ENCODE assay signal across 18 cellular contexts in the genomic region with DNA sequence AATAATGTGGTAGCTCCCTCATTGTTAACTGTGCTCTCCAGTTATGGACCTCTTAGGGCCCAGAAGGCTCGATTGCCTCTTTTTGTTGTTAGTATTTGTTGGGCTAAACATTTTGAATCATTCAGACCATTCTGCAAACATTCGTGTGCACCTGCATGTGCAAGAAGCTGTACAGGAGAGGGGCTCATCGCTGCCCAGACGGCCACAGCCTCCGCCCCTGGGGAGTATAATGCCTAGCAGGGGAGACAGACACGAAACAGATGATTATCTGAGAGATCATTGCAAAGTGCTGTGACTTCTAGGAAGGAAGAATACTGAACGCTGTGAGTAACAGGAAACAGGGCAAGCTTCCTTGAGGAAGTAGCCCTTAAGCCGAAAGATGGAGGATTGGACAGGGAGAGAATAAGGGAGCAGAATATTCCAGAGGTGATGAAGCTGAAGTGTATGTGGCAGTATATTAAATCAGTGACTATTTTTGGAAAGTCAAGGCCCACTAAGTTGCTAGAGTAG.
DNase-seq lines count a peak whose midpoint lies in the region; ATAC-seq, FAIRE-seq and TF ChIP-seq lines count a peak whose summit lies in the region.
"Had no signal": no experiment of that assay in that cellular context is flagged by ENCODE, and none has a peak within 500 bp of the region (broad histone marks: within the 10 kb centered on the region; RNA-seq: fewer than 3 reads in every experiment).

No MANE protein-coding gene starts in this region.

- ATAC-seq in activated naive CD4-positive, alpha-beta T cell treated with anti-CD3 and anti-CD28 coated beads, Interleukin-2, amount 50 U/mL, for 72 hours, result no peak
- ATAC-seq in GM21825 (IDR thresholded peaks at IDR 0.05; ENCODE audit: unreplicated experiment), result no peak

- peaks cover 0 to 15% of the 10 kb centered on the region in 2 experiments for H3K36me3 ChIP-seq in endothelial cell of umbilical vein (ENCODE audit: control insufficient read depth in 2 of 2, extremely low read depth in 1 of 2, insufficient read depth in 2 of 2, low read length in 2 of 2)

- DNase-seq in HFFc6 (no peak), SK-N-DZ (ENCODE audit: low spot score) (peak; percentile 34), endothelial cell of umbilical vein (ENCODE audit: low read depth, low spot score) (no peak), osteocyte (ENCODE audit: extremely low spot score, unreplicated experiment) (no peak), activated T-cell treated with anti-CD3 and anti-CD28 coated beads for 4 hours (no peak), germinal center (ENCODE audit: low spot score) (no peak)
- no peak for DNase-seq in activated naive CD4-positive, alpha-beta T cell treated with anti-CD3 and anti-CD28 coated beads, Interleukin-2, amount 50 U/mL, for 72 hours (ENCODE audit: low spot score in 2 of 2)
- DNase-seq: DMS79 treated with DMSO at 0.1 percent for 48 hours, H7, NCI-H1417 treated with DMSO at 0.1 percent for 48 hours, NCI-H1930, NCI-H446, NCI-H526 treated with DMSO at 0.1 percent for 48 hours, OCI-M1, SHP77 treated with DMSO at 0.1 percent for 48 hours had no signal

- no peak overlapping the region for H2AFZ ChIP-seq in endothelial cell of umbilical vein (ENCODE audit: low read depth, low read length)

- intact Hi-C loops in endothelial cell of umbilical vein (cut with micrococcal nuclease), result loop anchor here (5.0 kb wide), 1 partner anchor 123 kb away; no protein-coding TSS in a partner anchor

- no peak overlapping the region for H3K4me3 ChIP-seq in endothelial cell of umbilical vein (replicated peaks in 1 of 3; ENCODE audit: insufficient read depth in 1 of 3, low read depth in 1 of 3, low read length in 3 of 3)

- peak overlapping the region; percentile 25; the same call in 1 of the 2 replicates for H3K27ac Mint-ChIP-seq in HFFc6
- H3K27ac Mint-ChIP-seq in osteocyte (ENCODE audit: unreplicated experiment), result peak overlapping the region; percentile 61
- no peak overlapping the region for H3K27ac Mint-ChIP-seq in activated naive CD4-positive, alpha-beta T cell treated with anti-CD3 and anti-CD28 coated beads, Interleukin-2, amount 50 U/mL, for 72 hours

- H3K27me3 Mint-ChIP-seq in HFFc6 (ENCODE audit: insufficient read depth), result peaks cover 3% of the 10 kb centered on the region
- H3K27me3 Mint-ChIP-seq in osteocyte (ENCODE audit: unreplicated experiment), result no peaks in the 10 kb centered on the region

- peaks cover 42% of the 10 kb centered on the region for H3K4me1 Mint-ChIP-seq in HFFc6 (ENCODE audit: low read depth)
- H3K4me1 Mint-ChIP-seq in osteocyte (ENCODE audit: unreplicated experiment), result peaks cover 18% of the 10 kb centered on the region

- FAIRE-seq in endothelial cell of umbilical vein (lab: Jason Lieb, UNC), result no peak

- no peak overlapping the region for H3K27ac ChIP-seq in endothelial cell of umbilical vein (ENCODE audit: insufficient read depth, low read depth, low read length)
- H3K27ac ChIP-seq: KMS-11 had no signal

- H3K9me3 Mint-ChIP-seq in HFFc6, result no peaks in the 10 kb centered on the region
- no peaks in the 10 kb centered on the region for H3K9me3 Mint-ChIP-seq in osteocyte (ENCODE audit: unreplicated experiment)
- H3K9me3 Mint-ChIP-seq in activated naive CD4-positive, alpha-beta T cell treated with anti-CD3 and anti-CD28 coated beads, Interleukin-2, amount 50 U/mL, for 72 hours, result no peaks in the 10 kb centered on the region

- peaks cover 41% of the 10 kb centered on the region for H3K36me3 Mint-ChIP-seq in HFFc6 (ENCODE audit: low read depth)
- H3K36me3 Mint-ChIP-seq in osteocyte (ENCODE audit: unreplicated experiment), result peaks cover 40% of the 10 kb centered on the region
- H3K36me3 Mint-ChIP-seq in activated naive CD4-positive, alpha-beta T cell treated with anti-CD3 and anti-CD28 coated beads, Interleukin-2, amount 50 U/mL, for 72 hours, result no peaks in the 10 kb centered on the region
- H3K36me3 Mint-ChIP-seq: CD14-positive monocyte had no signal

- H3K4me2 ChIP-seq in endothelial cell of umbilical vein (ENCODE audit: insufficient read depth, low read length), result peak overlapping the region; percentile 21
- H3K4me2 ChIP-seq: KMS-11 had no signal

- H3K4me3 Mint-ChIP-seq in HFFc6 (no peak overlapping the region), osteocyte (ENCODE audit: unreplicated experiment) (no peak overlapping the region)
- H3K4me3 Mint-ChIP-seq: CD14-positive monocyte had no signal

- BruUV-seq in endothelial cell of umbilical vein (replicated peaks; lab: Mats Ljungman, UMichigan), result no TSS peak

- H3K79me2 ChIP-seq in endothelial cell of umbilical vein (ENCODE audit: control insufficient read depth, insufficient read depth, low read length), result no peaks in the 10 kb centered on the region

- POLR2A ChIA-PET in endothelial cell of umbilical vein (lab: Charles Lee), result no interaction called here

- TF ChIP-seq CTCF in HFFc6 (IDR thresholded peaks at IDR 0.05), result no peak
- TF ChIP-seq CTCF in endothelial cell of umbilical vein (IDR thresholded peaks at IDR 0.05; ENCODE audit: extremely low read depth in 1 of 2, insufficient read depth in 1 of 2, low read depth in 1 of 2, low read length in 2 of 2), result no peak
- TF ChIP-seq CTCF in osteocyte (IDR thresholded peaks at IDR 0.05), result no peak

- TF ChIP-seq POLR2A in endothelial cell of umbilical vein (IDR thresholded peaks at IDR 0.05; ENCODE audit: low read depth, low read length), result no peak

- dilution Hi-C loops in endothelial cell of umbilical vein (cut with MboI; ENCODE audit: extremely low pct_ligation_motif_present, low sequenced_read_pairs), result no loop called here

- H3K4me1 ChIP-seq in endothelial cell of umbilical vein (ENCODE audit: control insufficient read depth, extremely low read depth, insufficient read depth, low read length), result peaks cover 9% of the 10 kb centered on the region

- H3K9ac ChIP-seq in endothelial cell of umbilical vein (replicated peaks; ENCODE audit: extremely low read depth, insufficient read depth, low read length), result no peak overlapping the region
- H3K9ac ChIP-seq: KMS-11 had no signal

- H4K20me1 ChIP-seq in endothelial cell of umbilical vein (replicated peaks; ENCODE audit: control insufficient read depth, extremely low read depth, insufficient read depth, low read length), result no peaks in the 10 kb centered on the region

- H3K9me1 ChIP-seq in endothelial cell of umbilical vein (replicated peaks; ENCODE audit: control insufficient read depth, extremely low read depth, insufficient read depth, low read length), result no peaks in the 10 kb centered on the region

- CTCF ChIA-PET in endothelial cell of umbilical vein (lab: Charles Lee), result interaction anchor here (0.6 to 2.8 kb wide), 8 partner anchors 13 to 988 kb away, joined by 3 to 20 read pairs (median 3); no protein-coding TSS in a partner anchor

- H3K27me3 ChIP-seq in endothelial cell of umbilical vein (ENCODE audit: control insufficient read depth in 2 of 2, insufficient read depth in 2 of 2, low read length in 2 of 2), result no peaks in the 10 kb centered on the region

- H3K9me3 ChIP-seq in endothelial cell of umbilical vein (replicated peaks; ENCODE audit: control insufficient read depth, insufficient read depth, low read length), result no peaks in the 10 kb centered on the region

TF ChIP-seq in endothelial cell of umbilical vein, 7 proteins besides CTCF, POLR2A, EP300 and RAD21:
- TF ChIP-seq, protein P1, sequence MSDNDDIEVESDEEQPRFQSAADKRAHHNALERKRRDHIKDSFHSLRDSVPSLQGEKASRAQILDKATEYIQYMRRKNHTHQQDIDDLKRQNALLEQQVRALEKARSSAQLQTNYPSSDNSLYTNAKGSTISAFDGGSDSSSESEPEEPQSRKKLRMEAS (IDR thresholded peaks at IDR 0.05; ENCODE audit: insufficient read depth, insufficient read length), result no peak
- no peak for TF ChIP-seq GATA2 (IDR thresholded peaks at IDR 0.05; ENCODE audit: insufficient read depth, insufficient read length, low read depth, low read length)
- TF ChIP-seq FOS (IDR thresholded peaks at IDR 0.05; ENCODE audit: borderline replicate concordance, insufficient read depth, low read length), result no peak
- TF ChIP-seq EZH2 (IDR thresholded peaks at IDR 0.05; ENCODE audit: borderline replicate concordance, low read depth, low read length, severe bottlenecking), result no peak
- TF ChIP-seq MYC (IDR thresholded peaks at IDR 0.05; ENCODE audit: low read depth, low read length), result no peak
- no peak for TF ChIP-seq POLR2AphosphoS5 (IDR thresholded peaks at IDR 0.05; ENCODE audit: insufficient read depth, low read depth, low read length)
- no peak for TF ChIP-seq JUN (IDR thresholded peaks at IDR 0.05; ENCODE audit: borderline replicate concordance, insufficient read depth, insufficient read length, low read depth)

Comparison
In these comparisons a context has a peak if more than half of its experiments do, and no peak if none do; other contexts are left out.
1. H3K27ac Mint-ChIP-seq: peak in HFFc6 (single experiment) and osteocyte (single experiment); none in activated naive CD4-positive, alpha-beta T cell treated with anti-CD3 and anti-CD28 coated beads, Interleukin-2, amount 50 U/mL, for 72 hours (0 of 2).